In genomic region chr13:43874512-43875092, GRCh38 we compare ENCODE assay signal across 8 cellular contexts. TPM values are rescaled to one million over a fixed set of nuclear protein-coding genes. Genes with fewer than 3 reads are reported as not detected.
A peak's percentile ranks its signal among the peaks of the same experiment; 100 is the strongest.
DNase-seq lines count a peak whose midpoint lies in the region; ATAC-seq, FAIRE-seq and TF ChIP-seq lines count a peak whose summit lies in the region.

No MANE protein-coding gene starts in this region.

- TF ChIP-seq POLR2A in A549 (IDR thresholded peaks at IDR 0.05; ENCODE audit: low read length) (no peak), thyroid gland (IDR thresholded peaks at IDR 0.05) (no peak)

- TF ChIP-seq CTCF in A549 (IDR thresholded peaks at IDR 0.05) (peak; percentile 54), GM12872 (IDR thresholded peaks at IDR 0.05; ENCODE audit: insufficient read depth, low read depth, low read length) (peak; percentile 34; the same call in 1 of the 3 replicates), foreskin fibroblast (IDR thresholded peaks at IDR 0.05; ENCODE audit: low read depth, low read length) (peak; percentile 6), thyroid gland (IDR thresholded peaks at IDR 0.05) (peak in 4 of 6 experiments; percentile 21 to 60 (median 53))

- CTCF ChIA-PET in A549 (lab: Yijun Ruan, JAX), result interaction anchor here (0.9 to 1.0 kb wide), 2 partner anchors 145 to 792 kb away, joined by 4 to 5 read pairs; no protein-coding TSS in a partner anchor

- ATAC-seq in A549, result no peak
- no peak for ATAC-seq in GM19463 (IDR thresholded peaks at IDR 0.05; ENCODE audit: unreplicated experiment)

- H3K4me2 ChIP-seq in A549, result no peak overlapping the region

- H3K4me1 ChIP-seq in A549 (peaks cover 11% of the 10 kb centered on the region; the same call in 2 of the 3 replicates), thyroid gland (peaks cover 7 to 8% of the 10 kb centered on the region in 2 donors)

- peak; percentile 7 for FAIRE-seq in A549 (lab: Jason Lieb, UNC)

- intact Hi-C loops in thyroid gland (cut with DNase I), result no loop called here

- H3K4me3 ChIP-seq in A549 (no peak overlapping the region), foreskin fibroblast (ENCODE audit: low read depth in 1 of 2, low read length in 2 of 2) (no peak overlapping the region), thyroid gland (replicated peaks in 1 of 3) (no peak overlapping the region)

- TF ChIP-seq EP300 in A549 (IDR thresholded peaks at IDR 0.05), result no peak

- H3K27me3 ChIP-seq in thyroid gland, result no peaks in the 10 kb centered on the region

- H3K36me3 ChIP-seq in thyroid gland, result no peaks in the 10 kb centered on the region

- TF ChIP-seq RAD21 in A549 (conservative IDR thresholded peaks at IDR 0.05 in 1 of 2, IDR thresholded peaks at IDR 0.05 in 1 of 2), result peak; percentile 55 to 74

- 0% methylated on average over 2 of the region's 2 CpGs for WGBS in A549 (ENCODE audit: missing lambda C conversion rate)
- WGBS in thyroid gland, 2 donors, result 19 to 21% methylated on average over 2 of the region's 2 CpGs

- H3K27ac ChIP-seq in A549, result no peak overlapping the region
- no peak overlapping the region for H3K27ac ChIP-seq in thyroid gland

- peak in 1 of 2 experiments; percentile 2 for DNase-seq in A549 (ENCODE audit: low read depth in 1 of 2, low spot score in 1 of 2)
- peak; percentile 31 for DNase-seq in RPMI7951 (ENCODE audit: low read depth)
- peak in 1 of 2 donors; percentile 43 for DNase-seq in foreskin fibroblast
- DNase-seq in thyroid gland, result no peak
- no peak for DNase-seq in effector CD4-positive, alpha-beta T cell
- DNase-seq in epidermal melanocyte (ENCODE audit: insufficient read length, low spot score), result no peak

- H3K9me3 ChIP-seq in A549, result no peaks in the 10 kb centered on the region
- H3K9me3 ChIP-seq in thyroid gland, result no peaks in the 10 kb centered on the region

- POLR2A ChIA-PET in A549 (lab: Yijun Ruan, JAX), result interaction anchor here (1.0 kb wide), 1 partner anchor 70 kb away, joined by 3 read pairs; no protein-coding TSS in a partner anchor

TF ChIP-seq in A549, 52 proteins besides CTCF, POLR2A, EP300 and RAD21:
- TF ChIP-seq E2F6 (IDR thresholded peaks at IDR 0.05; ENCODE audit: borderline replicate concordance, low read depth) (no peak), SMC3 (IDR thresholded peaks at IDR 0.05) (peak; percentile 55), MAFK (IDR thresholded peaks at IDR 0.05; ENCODE audit: partially characterized antibody) (peak; percentile 7), ZC3H11A (IDR thresholded peaks at IDR 0.05) (no peak), CEBPB (IDR thresholded peaks at IDR 0.05) (peak; percentile 68 to 84; a peak in 3 of 4 replicates)
TF ChIP-seq in A549: peak in this region for 3.

RNA-seq across cellular contexts. Expression of gene CCDC122, which starts 4.9 kb away (rescaled TPM):
- polyA plus RNA-seq in A549 (2011; rRNA removed), result 2.6 and 2.7 TPM in 2 replicates
- 0.13 and 0.27 TPM in 2 replicates for polyA plus RNA-seq in A549 (2012; cell fraction: cytosol; rRNA removed)
- 0.20 and 0.44 TPM in 2 replicates for polyA plus RNA-seq in A549 (2012; cell fraction: nucleus; rRNA removed)
- 4.3 to 6.4 TPM (median 4.5 TPM) in 3 replicates for polyA plus RNA-seq in A549 (2017; fragmentation: RNase III; extraction: RNeasy Plus Mini Kit Qiagen cat#74134 plus additional on column Dnase treatment)
- polyA minus RNA-seq in A549 (2011; rRNA and poly(A)+ RNA removed), result 1.2 and 1.6 TPM in 2 replicates
- total RNA-seq in RPMI7951 (2014; rRNA removed; shearing (Covaris generic)), result 3.5 and 18.0 TPM in 2 replicates
- total RNA-seq in thyroid gland, result 10 to 100 TPM in 3 of 4 donors, 1 to 10 TPM in 1; 8.6 to 19.8 (median 10.6) TPM

RNA-seq across cellular contexts. Expression of gene LACC1, which starts 5.1 kb away (rescaled TPM):
- polyA plus RNA-seq in A549 (2011; rRNA removed) (2.9 and 4.8 TPM in 2 replicates), A549 (2017; fragmentation: RNase III; extraction: RNeasy Plus Mini Kit Qiagen cat#74134 plus additional on column Dnase treatment) (2.2 to 3.0 TPM (median 2.8 TPM) in 3 replicates)
- 0.57 and 0.74 TPM in 2 replicates for polyA plus RNA-seq in A549 (2012; cell fraction: cytosol; rRNA removed)
- 0.37 and 0.65 TPM in 2 replicates for polyA plus RNA-seq in A549 (2012; cell fraction: nucleus; rRNA removed)
- 0.49 and 0.58 TPM in 2 replicates for polyA minus RNA-seq in A549 (2011; rRNA and poly(A)+ RNA removed)
- 12.7 and 15.7 TPM in 2 replicates for total RNA-seq in RPMI7951 (2014; rRNA removed; shearing (Covaris generic))
- total RNA-seq in thyroid gland, result 10 to 100 TPM in 1 of 4 donors, 1 to 10 TPM in 3; 4.2 to 13.2 (median 4.6) TPM
